Comparison of ENCODE assay signal across 18 cellular contexts in genomic region chr16:51757124-51757470, GRCh38.
DNase-seq lines count a peak whose midpoint lies in the region; ATAC-seq and TF ChIP-seq lines count a peak whose summit lies in the region.
"Had no signal": no experiment of that assay in that cellular context is flagged by ENCODE, and none has a peak within 500 bp of the region (broad histone marks: within the 10 kb centered on the region; RNA-seq: fewer than 3 reads in every experiment).

No MANE protein-coding gene starts in this region.

- peak overlapping the region; percentile 80 for H3K18ac ChIP-seq in mesendoderm (ENCODE audit: low read length)

- H3K27me3 Mint-ChIP-seq in GM23338 (ENCODE audit: insufficient read depth, low read depth, poor library complexity): peaks cover 2% of the 10 kb centered on the region
- H3K27me3 Mint-ChIP-seq in T-cell: peaks cover 1 to 3% of the 10 kb centered on the region in 2 donors
- peaks cover 10 to 30% of the 10 kb centered on the region in 2 donors for H3K27me3 Mint-ChIP-seq in stimulated activated naive B cell treated with anti-CD40 and anti-IgM and Interleukin-4, amounts not matched to agents 10 μg/mL and 1 μg/mL and 100 μg/mL, for 72 hours

- H3K4me2 ChIP-seq in GM23338: no peak overlapping the region
- no peak overlapping the region for H3K4me2 ChIP-seq in mesendoderm (ENCODE audit: low read length)

- no peak overlapping the region for H4K8ac ChIP-seq in mesendoderm (ENCODE audit: low read depth, low read length)

- H4K20me1 ChIP-seq in GM23338 (replicated peaks; ENCODE audit: insufficient read depth): no peaks in the 10 kb centered on the region

- H3K27ac Mint-ChIP-seq in GM23338 (no peak overlapping the region), T-cell (no peak overlapping the region)
- no peak overlapping the region for H3K27ac Mint-ChIP-seq in stimulated activated naive B cell treated with anti-CD40 and anti-IgM and Interleukin-4, amounts not matched to agents 10 μg/mL and 1 μg/mL and 100 μg/mL, for 72 hours
- H3K27ac Mint-ChIP-seq: CD8-positive, alpha-beta T cell; H9; IgD-negative memory B cell had no signal

- no peaks in the 10 kb centered on the region for H3K9me3 Mint-ChIP-seq in GM23338
- H3K9me3 Mint-ChIP-seq in T-cell: peaks cover 0 to 7% (median 0%) of the 10 kb centered on the region in 3 donors
- H3K9me3 Mint-ChIP-seq in stimulated activated naive B cell treated with anti-CD40 and anti-IgM and Interleukin-4, amounts not matched to agents 10 μg/mL and 1 μg/mL and 100 μg/mL, for 72 hours: no peaks in the 10 kb centered on the region
- H3K9me3 Mint-ChIP-seq: CD14-positive monocyte; CD8-positive, alpha-beta T cell; H9 had no signal

- no peak overlapping the region for H2BK15ac ChIP-seq in mesendoderm (replicated peaks; ENCODE audit: low read depth)

- no peaks in the 10 kb centered on the region for H3K9me3 ChIP-seq in WERI-Rb-1 (ENCODE audit: severe bottlenecking)

- no peak overlapping the region for H3K23ac ChIP-seq in mesendoderm (ENCODE audit: low read length)

- no CpG with 5 or more reads among the region's 7 CpGs for WGBS in mesendoderm (ENCODE audit: extremely low coverage, insufficient coverage, low lambda C conversion rate)

- no peak overlapping the region for H3K9ac ChIP-seq in mesendoderm (ENCODE audit: low read length)

- no peaks in the 10 kb centered on the region for H3K79me1 ChIP-seq in mesendoderm (ENCODE audit: low read length)

- H2BK5ac ChIP-seq in mesendoderm (ENCODE audit: low read length): no peak overlapping the region

- DNase-seq in DMS79 (lab: John Stamatoyannopoulos, UW): peak; percentile 4
- DNase-seq in GM23338 (ENCODE audit: low spot score): no peak
- DNase-seq in WERI-Rb-1: peak; percentile 42
- no peak for DNase-seq in mesendoderm
- no peak for DNase-seq in T-cell
- DNase-seq in ACHN: no peak
- no peak for DNase-seq in stimulated activated naive B cell treated with anti-CD40 and anti-IgM and Interleukin-4, amounts not matched to agents 10 μg/mL and 1 μg/mL and 100 μg/mL, for 72 hours
- DNase-seq: AML-193; Calu3; CD8-positive, alpha-beta T cell; GOT3; H9; Kasumi-1; KBM-7 had no signal

- ATAC-seq in GM23338 (peak; percentile 13; the same call in 1 of the 3 replicates), T-cell (replicated peaks in 1 of 4) (no peak), HG03378 (IDR thresholded peaks at IDR 0.05; ENCODE audit: unreplicated experiment) (no peak)
- no peak for ATAC-seq in stimulated activated naive B cell treated with anti-CD40 and anti-IgM and Interleukin-4, amounts not matched to agents 10 μg/mL and 1 μg/mL and 100 μg/mL, for 72 hours (replicated peaks)
- ATAC-seq: CD8-positive, alpha-beta T cell; HepG2 had no signal

- H3K36me3 ChIP-seq in GM23338 (ENCODE audit: insufficient read depth): no peaks in the 10 kb centered on the region
- no peaks in the 10 kb centered on the region for H3K36me3 ChIP-seq in WERI-Rb-1
- H3K36me3 ChIP-seq in mesendoderm (ENCODE audit: control insufficient read depth, insufficient read depth, low read length): no peaks in the 10 kb centered on the region

- H3K9me2 ChIP-seq in GM23338 (ENCODE audit: insufficient read depth): 0 out of 2 replicates have a peak, but pooled peaks cover under 1% of the 10 kb centered on the region

- H3K4ac ChIP-seq in mesendoderm (ENCODE audit: low read depth, low read length): peak overlapping the region; percentile 79

- no peaks in the 10 kb centered on the region for H3K27me3 ChIP-seq in GM23338 (ENCODE audit: insufficient read depth)
- H3K27me3 ChIP-seq in WERI-Rb-1 (ENCODE audit: insufficient read depth, low read depth, severe bottlenecking): no peaks in the 10 kb centered on the region
- no peaks in the 10 kb centered on the region for H3K27me3 ChIP-seq in mesendoderm (ENCODE audit: insufficient read depth, low read length, poor library complexity)

- TF ChIP-seq CTCF in GM23338 (conservative IDR thresholded peaks at IDR 0.05; ENCODE audit: low read depth in 2 of 2): no peak
- TF ChIP-seq CTCF in WERI-Rb-1 (IDR thresholded peaks at IDR 0.05; ENCODE audit: low read depth, low read length): no peak

- in situ Hi-C loops in ACHN (cut with HindIII; ENCODE audit: low pct_ligation_motif_present, low pct_unique_long_range_greater_than_20kb, low sequenced_read_pairs): no loop called here

- no peaks in the 10 kb centered on the region for H3K36me3 Mint-ChIP-seq in GM23338 (ENCODE audit: low read depth)
- H3K36me3 Mint-ChIP-seq in T-cell: no peaks in the 10 kb centered on the region
- H3K36me3 Mint-ChIP-seq in stimulated activated naive B cell treated with anti-CD40 and anti-IgM and Interleukin-4, amounts not matched to agents 10 μg/mL and 1 μg/mL and 100 μg/mL, for 72 hours: no peaks in the 10 kb centered on the region
- H3K36me3 Mint-ChIP-seq: CD14-positive monocyte; CD8-positive, alpha-beta T cell had no signal

- H3K4me1 Mint-ChIP-seq in GM23338 (peaks cover 76% of the 10 kb centered on the region), T-cell (no peaks in the 10 kb centered on the region)
- H3K4me1 Mint-ChIP-seq in stimulated activated naive B cell treated with anti-CD40 and anti-IgM and Interleukin-4, amounts not matched to agents 10 μg/mL and 1 μg/mL and 100 μg/mL, for 72 hours: peaks cover under 1 to 2% of the 10 kb centered on the region in 2 donors
- H3K4me1 Mint-ChIP-seq: IgD-negative memory B cell had no signal

- no peak overlapping the region for H3K56ac ChIP-seq in mesendoderm (ENCODE audit: low read length)

- POLR2A ChIA-PET in T-cell (lab: Charles Lee): no interaction called here

- H3K27ac ChIP-seq in GM23338 (ENCODE audit: low read depth) (no peak overlapping the region), WERI-Rb-1 (peak overlapping the region; percentile 79), mesendoderm (ENCODE audit: low read depth, low read length) (no peak overlapping the region)

- H3K79me2 ChIP-seq in GM23338 (replicated peaks; ENCODE audit: insufficient read depth) (no peaks in the 10 kb centered on the region), mesendoderm (ENCODE audit: control insufficient read depth, insufficient read depth, low read length) (no peaks in the 10 kb centered on the region)

- CTCF ChIA-PET in T-cell (lab: Charles Lee): no interaction called here

- no peak overlapping the region for H2AFZ ChIP-seq in GM23338

- no peak overlapping the region for H2BK120ac ChIP-seq in mesendoderm (ENCODE audit: low read depth, low read length)

- H3K4me1 ChIP-seq in GM23338 (ENCODE audit: insufficient read depth): peaks cover 56% of the 10 kb centered on the region
- H3K4me1 ChIP-seq in mesendoderm (ENCODE audit: control insufficient read depth, low read depth, low read length): peaks cover 4% of the 10 kb centered on the region

- no peaks in the 10 kb centered on the region for H3F3A ChIP-seq in GM23338 (replicated peaks; ENCODE audit: low read depth)

- no peak overlapping the region for H4K5ac ChIP-seq in mesendoderm (ENCODE audit: low read length)

- no peak overlapping the region for H2AK5ac ChIP-seq in mesendoderm (ENCODE audit: low read length)

- H3K4me3 ChIP-seq in GM23338 (no peak overlapping the region), WERI-Rb-1 (ENCODE audit: low read depth, low read length) (no peak overlapping the region), mesendoderm (ENCODE audit: low read length) (no peak overlapping the region)

- H3K4me3 Mint-ChIP-seq in GM23338: no peak overlapping the region
- no peak overlapping the region for H3K4me3 Mint-ChIP-seq in T-cell
- H3K4me3 Mint-ChIP-seq in stimulated activated naive B cell treated with anti-CD40 and anti-IgM and Interleukin-4, amounts not matched to agents 10 μg/mL and 1 μg/mL and 100 μg/mL, for 72 hours: no peak overlapping the region
- H3K4me3 Mint-ChIP-seq: CD14-positive monocyte; CD8-positive, alpha-beta T cell; H9; IgD-negative memory B cell had no signal

TF ChIP-seq in GM23338, 12 proteins besides CTCF, POLR2A, EP300 and RAD21 (continues in another document):
- TF ChIP-seq CREB1 (CRISPR knock-in tag; IDR thresholded peaks at IDR 0.05; ENCODE audit: low read depth): no peak
- no peak for TF ChIP-seq REST (IDR thresholded peaks at IDR 0.05; ENCODE audit: unreplicated experiment)
- TF ChIP-seq NANOG (IDR thresholded peaks at IDR 0.05; ENCODE audit: borderline replicate concordance): no peak
- no peak for TF ChIP-seq ZNF331 (CRISPR knock-in tag; IDR thresholded peaks at IDR 0.05; ENCODE audit: low read depth)
- TF ChIP-seq POLR2AphosphoS5 (IDR thresholded peaks at IDR 0.05; ENCODE audit: low read depth): no peak
- no peak for TF ChIP-seq STAT1 (IDR thresholded peaks at IDR 0.05; ENCODE audit: unreplicated experiment)
- TF ChIP-seq EZH2 (IDR thresholded peaks at IDR 0.05; ENCODE audit: low read depth, unreplicated experiment): no peak
- TF ChIP-seq JUNB (IDR thresholded peaks at IDR 0.05; ENCODE audit: unreplicated experiment): no peak
- no peak for TF ChIP-seq EZH2phosphoT487 (IDR thresholded peaks at IDR 0.05; ENCODE audit: unreplicated experiment)
- TF ChIP-seq ZNF114 (CRISPR knock-in tag; IDR thresholded peaks at IDR 0.05): no peak

Comparison
In these comparisons a context has a peak if more than half of its experiments do, and no peak if none do; other contexts are left out.
1. DNase-seq: peak in DMS79 (single experiment) and WERI-Rb-1 (single experiment); none in GM23338 (single experiment), mesendoderm (single experiment), T-cell (0 of 34), ACHN (single experiment) and stimulated activated naive B cell treated with anti-CD40 and anti-IgM and Interleukin-4, amounts not matched to agents 10 μg/mL and 1 μg/mL and 100 μg/mL, for 72 hours (single experiment).